Comparison of ENCODE assay signal across 8 cellular contexts in the genomic region with DNA sequence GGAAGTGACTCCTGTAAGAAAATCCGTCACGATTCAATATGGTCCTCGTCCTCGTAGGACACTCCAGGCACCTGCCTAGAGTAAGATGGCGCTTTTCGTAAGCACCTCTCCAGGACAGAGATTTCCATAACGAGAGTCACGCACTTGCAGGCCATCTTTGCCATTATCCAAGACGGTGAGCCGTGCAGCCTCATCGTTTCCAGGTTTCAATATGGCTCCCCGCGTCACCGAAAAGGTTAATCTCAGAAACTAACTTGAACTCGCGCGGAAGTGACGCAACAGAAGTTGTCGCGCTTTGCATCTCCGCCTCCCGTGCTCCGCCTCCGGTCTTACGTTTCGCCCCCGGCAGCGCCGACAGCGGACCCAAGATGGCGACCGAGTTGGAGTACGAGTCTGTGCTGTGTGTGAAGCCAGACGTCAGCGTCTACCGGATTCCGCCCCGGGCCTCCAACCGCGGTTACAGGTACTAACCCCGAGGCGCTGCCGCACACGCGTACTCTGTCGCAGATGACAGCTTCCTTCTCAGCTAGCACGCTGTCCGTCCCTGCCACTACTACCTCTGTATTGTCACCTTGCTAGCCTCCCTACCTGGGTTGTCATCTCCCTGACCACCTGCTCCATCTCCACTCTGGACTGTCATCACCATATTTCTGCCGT. TPM values are rescaled to one million over a fixed set of nuclear protein-coding genes. Genes with fewer than 3 reads are reported as not detected.
A peak's percentile ranks its signal among the peaks of the same experiment; 100 is the strongest.
DNase-seq lines count a peak whose midpoint lies in the region; ATAC-seq and TF ChIP-seq lines count a peak whose summit lies in the region.

Gene NECAP1 (plus strand): TSS at position 354 of the 657 bp plus-strand sequence. CDS start 15 bp downstream, at position 369.

- peak; percentile 88 to 95 for DNase-seq in AML-193 (lab: John Stamatoyannopoulos, UW)
- DNase-seq in NCI-H510A treated with DMSO at 0.1 percent for 48 hours (lab: John Stamatoyannopoulos, UW), result peak; percentile 85
- DNase-seq in activated CD4-positive, alpha-beta T cell treated with anti-CD3 and anti-CD28 coated beads for 36 hours, result peak; percentile 99
- peak; percentile 98 for DNase-seq in choroid plexus epithelial cell (ENCODE audit: low read depth)
- peak; percentile 89 for DNase-seq in kidney epithelial cell (ENCODE audit: low read depth)
- DNase-seq in stimulated activated CD4-positive, alpha-beta T cell treated with anti-CD3 and anti-CD28 coated beads, Interleukin-15, amount 100 ng/mL, for 48 hours (ENCODE audit: low read depth in 2 of 2), result peak; percentile 96

- peak within 1 kb of the TSS; percentile 98 for H3K27ac Mint-ChIP-seq in activated CD4-positive, alpha-beta T cell treated with anti-CD3 and anti-CD28 coated beads for 36 hours

- peak within 1 kb of the TSS; percentile 99 for H3K4me3 ChIP-seq in choroid plexus epithelial cell (ENCODE audit: low read depth, low read length)
- peak within 1 kb of the TSS; percentile 78 for H3K4me3 ChIP-seq in kidney epithelial cell (ENCODE audit: low read depth, low read length)

- ATAC-seq in HG03439 (IDR thresholded peaks at IDR 0.05; ENCODE audit: unreplicated experiment), result peak; percentile 96
- peak; percentile 85 for ATAC-seq in activated CD4-positive, alpha-beta T cell treated with anti-CD3 and anti-CD28 coated beads for 36 hours

- peaks cover 19% of the 10 kb centered on the region for H3K36me3 Mint-ChIP-seq in activated CD4-positive, alpha-beta T cell treated with anti-CD3 and anti-CD28 coated beads for 36 hours (ENCODE audit: low read depth)

- TF ChIP-seq CTCF in choroid plexus epithelial cell (conservative IDR thresholded peaks at IDR 0.05; ENCODE audit: low read depth, low read length) (no peak), kidney epithelial cell (IDR thresholded peaks at IDR 0.05; ENCODE audit: insufficient read depth, low read length, poor library complexity, severe bottlenecking) (no peak)

- peak; percentile 95 for TF ChIP-seq POLR2A in GM19193 (IDR thresholded peaks at IDR 0.05; ENCODE audit: extremely low read depth, insufficient read depth, insufficient read length)

- H3K27me3 Mint-ChIP-seq in activated CD4-positive, alpha-beta T cell treated with anti-CD3 and anti-CD28 coated beads for 36 hours, result no peaks in the 10 kb centered on the region

- POLR2A ChIA-PET in activated CD4-positive, alpha-beta T cell treated with anti-CD3 and anti-CD28 coated beads for 36 hours (lab: Charles Lee), result interaction anchor here (0.5 kb wide), 1 partner anchor 142 kb away, joined by 5 read pairs; no protein-coding TSS in a partner anchor

- no peaks in the 10 kb centered on the region for H3K36me3 ChIP-seq in kidney epithelial cell (ENCODE audit: control insufficient read depth, insufficient read depth, low read length)

- CTCF ChIA-PET in activated CD4-positive, alpha-beta T cell treated with anti-CD3 and anti-CD28 coated beads for 36 hours (lab: Charles Lee), result interaction anchor here (0.6 to 1.5 kb wide), 3 partner anchors 28 to 68 kb away, joined by 3 read pairs; no protein-coding TSS in a partner anchor

- no peaks in the 10 kb centered on the region for H3K9me3 Mint-ChIP-seq in activated CD4-positive, alpha-beta T cell treated with anti-CD3 and anti-CD28 coated beads for 36 hours (ENCODE audit: low read depth)

- peak within 1 kb of the TSS; percentile 98 for H3K4me3 Mint-ChIP-seq in activated CD4-positive, alpha-beta T cell treated with anti-CD3 and anti-CD28 coated beads for 36 hours

- intact Hi-C loops in activated CD4-positive, alpha-beta T cell treated with anti-CD3 and anti-CD28 coated beads for 36 hours (cut with DNase I, micrococcal nuclease), result loop anchor here (1.0 to 5.0 kb wide), 13 partner anchors 16 to 1065 kb away; partner anchors contain the start of genes C3AR1 (in 1 of the 2), FOXJ2 (in 1 of the 2), LPCAT3 (in 1 of the 2) and PEX5 (in 1 of the 2)

- peaks cover 63% of the 10 kb centered on the region for H3K4me1 Mint-ChIP-seq in activated CD4-positive, alpha-beta T cell treated with anti-CD3 and anti-CD28 coated beads for 36 hours

- H3K27me3 ChIP-seq in kidney epithelial cell (ENCODE audit: control insufficient read depth, insufficient read depth, low read length), result no peaks in the 10 kb centered on the region

RNA-seq across cellular contexts. Expression of gene NECAP1, which starts in this region (rescaled TPM):
- total RNA-seq in activated CD4-positive, alpha-beta T cell treated with anti-CD3 and anti-CD28 coated beads for 36 hours, result 10 to 100 TPM; 29.4 to 29.8 TPM
- 22.1 and 32.6 TPM in 2 replicates for total RNA-seq in kidney epithelial cell

Comparison
In these comparisons a context has a peak if more than half of its experiments do, and no peak if none do; other contexts are left out.
1. Peak in every context shown above with its lines: DNase-seq, ATAC-seq and H3K4me3 ChIP-seq.